ENCODE assay signal across 23 cellular contexts in genomic region chr10:26837139-26837538, GRCh38. TPM values are rescaled to one million over a fixed set of nuclear protein-coding genes. Genes with fewer than 3 reads are reported as not detected.
DNase-seq lines count a peak whose midpoint lies in the region; ATAC-seq and TF ChIP-seq lines count a peak whose summit lies in the region.
"Had no signal": no experiment of that assay in that cellular context is flagged by ENCODE, and none has a peak within 500 bp of the region (broad histone marks: within the 10 kb centered on the region; RNA-seq: fewer than 3 reads in every experiment).

No MANE protein-coding gene starts in this region.

- H3K4me3 Mint-ChIP-seq in natural killer cell: no peak overlapping the region
- no peak overlapping the region for H3K4me3 Mint-ChIP-seq in natural killer cell treated with Interleukin-12 subunit alpha and Interleukin-12 subunit beta and Interleukin-15 and Interleukin-18, amount 100 ng/mL, for 72 hours
- H3K4me3 Mint-ChIP-seq in immature natural killer cell: peak overlapping the region in 3 of 5 donors; percentile 16 to 53 (median 51)
- H3K4me3 Mint-ChIP-seq: dendritic cell treated with granulocyte-macrophage colony-stimulating factor and Interleukin-4, amounts not matched to agents 40 ng/mL and 50 ng/mL, for 4 days; stimulated activated naive CD8-positive, alpha-beta T cell treated with anti-CD3 and anti-CD28 coated beads, Interleukin-15, amount 100 ng/mL, for 72 hours had no signal

- H3K36me3 Mint-ChIP-seq in natural killer cell (no peaks in the 10 kb centered on the region), immature natural killer cell (peaks cover 0 to 3% (median 0%) of the 10 kb centered on the region in 3 donors)
- H3K36me3 Mint-ChIP-seq in natural killer cell treated with Interleukin-12 subunit alpha and Interleukin-12 subunit beta and Interleukin-15 and Interleukin-18, amount 100 ng/mL, for 72 hours: no peaks in the 10 kb centered on the region

- DNase-seq in natural killer cell (no peak), OCI-M1 (lab: John Stamatoyannopoulos, UW) (peak; percentile 25), immature natural killer cell (no peak), HPDE6-E6E7 (ENCODE audit: extremely low spot score) (no peak), omental fat pad (ENCODE audit: low spot score) (no peak), T-helper 2 cell (no peak)
- no peak for DNase-seq in natural killer cell treated with Interleukin-12 subunit alpha and Interleukin-12 subunit beta and Interleukin-15 and Interleukin-18, amount 100 ng/mL, for 72 hours (ENCODE audit: low spot score)
- DNase-seq: activated CD4-positive, alpha-beta T cell treated with anti-CD3 and anti-CD28 coated beads, Interleukin-2, amount 50 U/mL, for 4 hours; activated T-cell treated with anti-CD3 and anti-CD28 coated beads for 4 hours; amniotic stem cell; GDM1; heart right ventricle; NCI-H1092; NCI-H2107; NCI-H526; posterior cingulate gyrus; stimulated activated CD4-positive, alpha-beta T cell treated with anti-CD3 and anti-CD28 coated beads, Interleukin-1b, Interleukin-23, amount 100 ng/mL, for 48 hours; stimulated activated naive CD8-positive, alpha-beta T cell treated with anti-CD3 and anti-CD28 coated beads, Interleukin-15, amount 100 ng/mL, for 72 hours had no signal

- intact Hi-C loops in natural killer cell (cut with micrococcal nuclease): no loop called here

- H3K27ac Mint-ChIP-seq in natural killer cell (peak overlapping the region; percentile 85 to 90), immature natural killer cell (peak overlapping the region; percentile 77 to 94 (median 87))
- H3K27ac Mint-ChIP-seq in natural killer cell treated with Interleukin-12 subunit alpha and Interleukin-12 subunit beta and Interleukin-15 and Interleukin-18, amount 100 ng/mL, for 72 hours: peak overlapping the region in 1 of 2 donors; percentile 51
- H3K27ac Mint-ChIP-seq: dendritic cell treated with granulocyte-macrophage colony-stimulating factor and Interleukin-4, amounts not matched to agents 40 ng/mL and 50 ng/mL, for 4 days had no signal

- H3K4me1 Mint-ChIP-seq in natural killer cell (peaks cover 82 to 92% of the 10 kb centered on the region in 2 donors), immature natural killer cell (peaks cover 84 to 94% of the 10 kb centered on the region in 2 donors)
- H3K4me1 Mint-ChIP-seq in natural killer cell treated with Interleukin-12 subunit alpha and Interleukin-12 subunit beta and Interleukin-15 and Interleukin-18, amount 100 ng/mL, for 72 hours (ENCODE audit: low read depth in 2 of 2): peaks cover 67 to 72% of the 10 kb centered on the region in 2 donors

- TF ChIP-seq CTCF in natural killer cell (IDR thresholded peaks at IDR 0.05): no peak
- no peak for TF ChIP-seq CTCF in omental fat pad (IDR thresholded peaks at IDR 0.05)

- ATAC-seq in natural killer cell (peak in 2 of 3 donors; percentile 59), omental fat pad (ENCODE audit: low FRiP score) (no peak), HG02763 (IDR thresholded peaks at IDR 0.05; ENCODE audit: unreplicated experiment) (no peak)
- no peak for ATAC-seq in natural killer cell treated with Interleukin-12 subunit alpha and Interleukin-12 subunit beta and Interleukin-15 and Interleukin-18, amount 100 ng/mL, for 72 hours
- ATAC-seq: HCT116; heart right ventricle; Panc1; SK-N-SH treated with all-trans-retinoic acid at 6 μM for 48 hours; stimulated activated naive CD8-positive, alpha-beta T cell treated with anti-CD3 and anti-CD28 coated beads, Interleukin-15, amount 100 ng/mL, for 72 hours had no signal

- H3K27me3 Mint-ChIP-seq in natural killer cell (ENCODE audit: low read depth in 2 of 2) (no peaks in the 10 kb centered on the region), immature natural killer cell (ENCODE audit: low read depth in 3 of 3) (peaks cover 0 to 7% (median 0%) of the 10 kb centered on the region in 3 donors)
- H3K27me3 Mint-ChIP-seq in natural killer cell treated with Interleukin-12 subunit alpha and Interleukin-12 subunit beta and Interleukin-15 and Interleukin-18, amount 100 ng/mL, for 72 hours: no peaks in the 10 kb centered on the region
- H3K27me3 Mint-ChIP-seq: dendritic cell treated with granulocyte-macrophage colony-stimulating factor and Interleukin-4, amounts not matched to agents 40 ng/mL and 50 ng/mL, for 4 days; stimulated activated naive CD8-positive, alpha-beta T cell treated with anti-CD3 and anti-CD28 coated beads, Interleukin-15, amount 100 ng/mL, for 72 hours had no signal

- H3K9me3 Mint-ChIP-seq in natural killer cell (no peaks in the 10 kb centered on the region), immature natural killer cell (no peaks in the 10 kb centered on the region)
- no peaks in the 10 kb centered on the region for H3K9me3 Mint-ChIP-seq in natural killer cell treated with Interleukin-12 subunit alpha and Interleukin-12 subunit beta and Interleukin-15 and Interleukin-18, amount 100 ng/mL, for 72 hours
- H3K9me3 Mint-ChIP-seq: dendritic cell treated with granulocyte-macrophage colony-stimulating factor and Interleukin-4, amounts not matched to agents 40 ng/mL and 50 ng/mL, for 4 days had no signal

RNA-seq across cellular contexts. Expression of gene ABI1, which starts 23.6 kb away (rescaled TPM):
- total RNA-seq in natural killer cell (100 to 1,000 TPM in 2 of 3 donors, 10 to 100 TPM in 1; 94.8 to 116 (median 113) TPM), omental fat pad (10 to 100 TPM; 35.4 to 51.1 (median 39.8) TPM)
- 10 to 100 TPM; 42.1 to 66.7 TPM for total RNA-seq in natural killer cell treated with Interleukin-12 subunit alpha and Interleukin-12 subunit beta and Interleukin-15 and Interleukin-18, amount 100 ng/mL, for 72 hours
- 10 to 100 TPM; 65.0 to 85.3 (median 84.0) TPM for polyA plus RNA-seq in immature natural killer cell

Comparison
In these comparisons a context has a peak if more than half of its experiments do, and no peak if none do; other contexts are left out.
1. ATAC-seq: peak in natural killer cell (2 of 3); none in natural killer cell treated with Interleukin-12 subunit alpha and Interleukin-12 subunit beta and Interleukin-15 and Interleukin-18, amount 100 ng/mL, for 72 hours (0 of 2), omental fat pad (single experiment) and HG02763 (single experiment).
2. H3K4me3 Mint-ChIP-seq: peak in immature natural killer cell (3 of 5); none in natural killer cell (single experiment) and natural killer cell treated with Interleukin-12 subunit alpha and Interleukin-12 subunit beta and Interleukin-15 and Interleukin-18, amount 100 ng/mL, for 72 hours (single experiment).